In the genomic region with DNA sequence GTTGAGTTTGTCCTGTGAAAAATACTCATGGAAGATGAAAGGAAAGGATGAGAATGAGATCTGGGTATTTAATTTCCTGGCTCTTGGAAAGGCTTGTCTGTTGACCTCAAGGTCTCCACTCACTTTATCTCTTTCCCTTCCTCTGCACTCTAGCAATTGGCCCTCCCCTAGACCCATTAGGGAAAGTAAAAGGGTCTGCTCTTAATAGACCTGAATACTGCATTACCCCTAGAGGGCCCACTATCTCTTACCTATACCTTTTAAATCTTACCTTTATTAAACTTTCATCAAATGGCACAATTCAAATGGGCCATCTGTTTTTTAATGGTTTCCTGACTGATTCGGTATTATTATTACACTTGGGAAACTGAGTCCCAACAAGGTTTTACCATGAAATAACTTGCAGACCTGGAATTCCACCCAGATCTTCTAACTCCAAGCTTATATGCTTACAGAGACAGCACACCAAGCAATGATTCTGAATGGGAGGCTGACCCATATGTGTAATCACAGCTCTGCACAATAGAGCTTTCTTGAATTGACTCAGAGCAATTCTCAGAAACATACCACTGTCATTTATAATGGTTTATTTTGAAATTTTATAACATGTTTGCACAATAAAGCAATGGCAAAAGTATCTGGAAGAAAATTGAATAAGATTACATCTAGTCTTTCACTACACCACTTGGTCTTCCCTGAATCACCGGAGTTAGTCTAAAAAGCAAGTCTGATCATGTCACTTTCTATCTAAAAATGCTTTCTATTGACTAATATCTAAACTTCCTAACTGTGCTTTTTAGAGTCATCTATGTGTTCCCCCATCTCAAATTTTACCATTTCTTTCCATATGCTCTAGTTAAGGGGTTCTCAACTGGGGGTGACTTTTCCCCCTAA, we compare ENCODE assay signal across 23 cellular contexts.
DNase-seq lines count a peak whose midpoint lies in the region; ATAC-seq, FAIRE-seq and TF ChIP-seq lines count a peak whose summit lies in the region.
"Had no signal": no experiment of that assay in that cellular context is flagged by ENCODE, and none has a peak within 500 bp of the region (broad histone marks: within the 10 kb centered on the region; RNA-seq: fewer than 3 reads in every experiment).

No MANE protein-coding gene starts in this region.

- in situ Hi-C loops in GM12878 (cut with MboI) = no loop called here

- H3K4me1 ChIP-seq in GM12878 (ENCODE audit: control insufficient read depth, insufficient read depth, low read length) = no peaks in the 10 kb centered on the region
- H3K4me1 ChIP-seq: BLaER1 had no signal

- peaks cover 5% of the 10 kb centered on the region for H3K27me3 Mint-ChIP-seq in CD4-positive, alpha-beta T cell
- H3K27me3 Mint-ChIP-seq: CD8-positive, alpha-beta memory T cell; T-cell had no signal

- CTCF ChIA-PET in GM12878 (lab: Yijun Ruan, JAX) = no interaction called here
- CTCF ChIA-PET in CD4-positive, alpha-beta T cell (lab: Charles Lee) = no interaction called here

- SMC1A ChIA-PET in GM12878 (lab: Charles Lee; ENCODE audit: uncharacterized antibody, unreplicated experiment) = no interaction called here

- H3K4me3 ChIP-seq in GM12878 = no peak overlapping the region
- H3K4me3 ChIP-seq: BLaER1 had no signal

- no peak overlapping the region for H3K4me2 ChIP-seq in GM12878 (ENCODE audit: control insufficient read depth, insufficient read depth)
- H3K4me2 ChIP-seq: BLaER1 had no signal

- TF ChIP-seq RAD21 in GM12878 (IDR thresholded peaks at IDR 0.05; ENCODE audit: insufficient read depth, low read depth, low read length) = no peak

- ATAC-seq in GM18867 (IDR thresholded peaks at IDR 0.05; ENCODE audit: unreplicated experiment) (peak; percentile 50), HG02852 (IDR thresholded peaks at IDR 0.05; ENCODE audit: unreplicated experiment) (peak; percentile 60), GM12878 (peak; percentile 48; the same call in 2 of the 3 replicates)
- no peak for ATAC-seq in CD4-positive, alpha-beta T cell (ENCODE audit: poor library complexity)
- ATAC-seq: SK-N-SH treated with all-trans-retinoic acid at 6 μM for 48 hours, T-cell had no signal

- RAD21 ChIA-PET in GM12878 (lab: Charles Lee; ENCODE audit: unreplicated experiment) = no interaction called here

- H3K9me3 ChIP-seq in GM12878 (replicated peaks; ENCODE audit: control insufficient read depth, insufficient read depth, low read length) = no peaks in the 10 kb centered on the region
- no peaks in the 10 kb centered on the region for H3K9me3 ChIP-seq in CD4-positive, alpha-beta T cell (ENCODE audit: control insufficient read depth, low read length)
- H3K9me3 ChIP-seq: BLaER1 had no signal

- no peaks in the 10 kb centered on the region for H3K79me2 ChIP-seq in GM12878 (ENCODE audit: control insufficient read depth, insufficient read depth, low read length)

- TF ChIP-seq CTCF in GM12878 (IDR thresholded peaks at IDR 0.05 in 2 of 3, conservative IDR thresholded peaks at IDR 0.05 in 1 of 3; ENCODE audit: control insufficient read depth in 2 of 3, extremely low read depth in 1 of 3, insufficient read depth in 1 of 3, low read depth in 3 of 3, low read length in 3 of 3) = no peak
- TF ChIP-seq CTCF in CD4-positive, alpha-beta T cell (IDR thresholded peaks at IDR 0.05) = no peak

- H3K36me3 Mint-ChIP-seq in CD4-positive, alpha-beta T cell (ENCODE audit: low read depth) = no peaks in the 10 kb centered on the region
- H3K36me3 Mint-ChIP-seq: CD8-positive, alpha-beta memory T cell; T-cell had no signal

- no peak for TF ChIP-seq POLR2A in GM12878 (IDR thresholded peaks at IDR 0.05; ENCODE audit: low read depth, low read length)

- no peak overlapping the region for H3K27ac Mint-ChIP-seq in CD4-positive, alpha-beta T cell
- H3K27ac Mint-ChIP-seq: CD8-positive, alpha-beta memory T cell; T-cell had no signal

- FAIRE-seq in GM12878 (lab: Jason Lieb, UNC) = no peak
- FAIRE-seq: GM12892 had no signal

- H3K27ac ChIP-seq in GM12878 (ENCODE audit: control insufficient read depth, insufficient read depth) = no peak overlapping the region
- H3K27ac ChIP-seq in CD4-positive, alpha-beta T cell (ENCODE audit: low read depth, low read length) = no peak overlapping the region
- H3K27ac ChIP-seq: BLaER1 had no signal

- intact Hi-C loops in GM12878 (cut with micrococcal nuclease; ENCODE audit: unreplicated experiment) = no loop called here
- intact Hi-C loops in CD4-positive, alpha-beta T cell (cut with DNase I, micrococcal nuclease) = no loop called here

- no TSS peak for BruUV-seq in GM12878 (replicated peaks; lab: Mats Ljungman, UMichigan)

- no peaks in the 10 kb centered on the region for H3K9me3 Mint-ChIP-seq in CD4-positive, alpha-beta T cell

- no peaks in the 10 kb centered on the region for H3K27me3 ChIP-seq in GM12878 (replicated peaks in 1 of 2; ENCODE audit: control insufficient read depth in 2 of 2, insufficient read depth in 2 of 2, low read length in 1 of 2)
- H3K27me3 ChIP-seq in CD4-positive, alpha-beta T cell (ENCODE audit: control insufficient read depth, insufficient read depth, low read length) = no peaks in the 10 kb centered on the region
- H3K27me3 ChIP-seq: BLaER1 had no signal

- H3K4me3 Mint-ChIP-seq in CD4-positive, alpha-beta T cell = no peak overlapping the region
- H3K4me3 Mint-ChIP-seq: CD8-positive, alpha-beta memory T cell; T-cell had no signal

- H4K20me1 ChIP-seq in GM12878 (ENCODE audit: control insufficient read depth, insufficient read depth) = no peaks in the 10 kb centered on the region; the same call in 1 of the 2 replicates
- H4K20me1 ChIP-seq: BLaER1 had no signal

- no peaks in the 10 kb centered on the region for H3K4me1 Mint-ChIP-seq in CD4-positive, alpha-beta T cell (ENCODE audit: low read depth)
- H3K4me1 Mint-ChIP-seq: CD8-positive, alpha-beta memory T cell; T-cell had no signal

- no peak overlapping the region for H2AFZ ChIP-seq in GM12878 (ENCODE audit: control insufficient read depth, low read depth, low read length)

- H3K36me3 ChIP-seq in GM12878 (ENCODE audit: control insufficient read depth in 2 of 2, insufficient read depth in 2 of 2, low read length in 1 of 2) = no peaks in the 10 kb centered on the region
- H3K36me3 ChIP-seq: BLaER1 had no signal

- POLR2A ChIA-PET in GM12878 (lab: Charles Lee) = no interaction called here
- POLR2A ChIA-PET in CD4-positive, alpha-beta T cell (lab: Charles Lee) = no interaction called here

- no peak overlapping the region for H3K9ac ChIP-seq in GM12878 (ENCODE audit: control insufficient read depth, insufficient read depth, low read length)
- H3K9ac ChIP-seq: BLaER1 had no signal

- WGBS in GM12878 (ENCODE audit: insufficient coverage, insufficient replicate concordance, low lambda C conversion rate, missing lambda C conversion rate) = 19% methylated on average over 2 of the region's 2 CpGs

- no peak for TF ChIP-seq EP300 in GM12878 (IDR thresholded peaks at IDR 0.05; ENCODE audit: borderline replicate concordance in 1 of 2, control insufficient read depth in 1 of 2, low read depth in 2 of 2, low read length in 2 of 2)

- no peak for DNase-seq in GM12878 (ENCODE audit: low read depth, low spot score)
- DNase-seq in fibroblast of peridontal ligament (ENCODE audit: extremely low read depth) = peak; percentile 7
- DNase-seq in CD4-positive, alpha-beta T cell = no peak
- no peak for DNase-seq in NCI-H2081 (lab: John Stamatoyannopoulos, UW)
- no peak for DNase-seq in A172 (ENCODE audit: low spot score)
- DNase-seq: CD8-positive, alpha-beta memory T cell; DMS53; EL; Kasumi-1; MM.1S; NCI-H1105; NCI-H1694; NCI-H2107; NCI-H510A; NCI-H748 treated with DMSO at 0.1 percent for 48 hours; NK-92 treated with Interleukin-12 subunit alpha and Interleukin-12 subunit beta, amount 100 ng/mL, for 24 hours; SHP77; T-cell had no signal

TF ChIP-seq in GM12878, 131 proteins besides CTCF, POLR2A, EP300 and RAD21:
- no peak for TF ChIP-seq MEF2A (IDR thresholded peaks at IDR 0.05; ENCODE audit: insufficient read depth, low read depth, low read length)
- TF ChIP-seq JUNB (IDR thresholded peaks at IDR 0.05) = peak; percentile 52; the same call in 1 of the 2 replicates
- TF ChIP-seq, protein P1, sequence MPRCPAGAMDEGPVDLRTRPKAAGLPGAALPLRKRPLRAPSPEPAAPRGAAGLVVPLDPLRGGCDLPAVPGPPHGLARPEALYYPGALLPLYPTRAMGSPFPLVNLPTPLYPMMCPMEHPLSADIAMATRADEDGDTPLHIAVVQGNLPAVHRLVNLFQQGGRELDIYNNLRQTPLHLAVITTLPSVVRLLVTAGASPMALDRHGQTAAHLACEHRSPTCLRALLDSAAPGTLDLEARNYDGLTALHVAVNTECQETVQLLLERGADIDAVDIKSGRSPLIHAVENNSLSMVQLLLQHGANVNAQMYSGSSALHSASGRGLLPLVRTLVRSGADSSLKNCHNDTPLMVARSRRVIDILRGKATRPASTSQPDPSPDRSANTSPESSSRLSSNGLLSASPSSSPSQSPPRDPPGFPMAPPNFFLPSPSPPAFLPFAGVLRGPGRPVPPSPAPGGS (IDR thresholded peaks at IDR 0.05; ENCODE audit: borderline replicate concordance, insufficient read depth, low read depth, low read length, poor library complexity, severe bottlenecking) = no peak
- TF ChIP-seq, protein P2, sequence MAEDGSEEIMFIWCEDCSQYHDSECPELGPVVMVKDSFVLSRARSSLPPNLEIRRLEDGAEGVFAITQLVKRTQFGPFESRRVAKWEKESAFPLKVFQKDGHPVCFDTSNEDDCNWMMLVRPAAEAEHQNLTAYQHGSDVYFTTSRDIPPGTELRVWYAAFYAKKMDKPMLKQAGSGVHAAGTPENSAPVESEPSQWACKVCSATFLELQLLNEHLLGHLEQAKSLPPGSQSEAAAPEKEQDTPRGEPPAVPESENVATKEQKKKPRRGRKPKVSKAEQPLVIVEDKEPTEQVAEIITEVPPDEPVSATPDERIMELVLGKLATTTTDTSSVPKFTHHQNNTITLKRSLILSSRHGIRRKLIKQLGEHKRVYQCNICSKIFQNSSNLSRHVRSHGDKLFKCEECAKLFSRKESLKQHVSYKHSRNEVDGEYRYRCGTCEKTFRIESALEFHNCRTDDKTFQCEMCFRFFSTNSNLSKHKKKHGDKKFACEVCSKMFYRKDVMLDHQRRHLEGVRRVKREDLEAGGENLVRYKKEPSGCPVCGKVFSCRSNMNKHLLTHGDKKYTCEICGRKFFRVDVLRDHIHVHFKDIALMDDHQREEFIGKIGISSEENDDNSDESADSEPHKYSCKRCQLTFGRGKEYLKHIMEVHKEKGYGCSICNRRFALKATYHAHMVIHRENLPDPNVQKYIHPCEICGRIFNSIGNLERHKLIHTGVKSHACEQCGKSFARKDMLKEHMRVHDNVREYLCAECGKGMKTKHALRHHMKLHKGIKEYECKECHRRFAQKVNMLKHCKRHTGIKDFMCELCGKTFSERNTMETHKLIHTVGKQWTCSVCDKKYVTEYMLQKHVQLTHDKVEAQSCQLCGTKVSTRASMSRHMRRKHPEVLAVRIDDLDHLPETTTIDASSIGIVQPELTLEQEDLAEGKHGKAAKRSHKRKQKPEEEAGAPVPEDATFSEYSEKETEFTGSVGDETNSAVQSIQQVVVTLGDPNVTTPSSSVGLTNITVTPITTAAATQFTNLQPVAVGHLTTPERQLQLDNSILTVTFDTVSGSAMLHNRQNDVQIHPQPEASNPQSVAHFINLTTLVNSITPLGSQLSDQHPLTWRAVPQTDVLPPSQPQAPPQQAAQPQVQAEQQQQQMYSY (CRISPR knock-in tag; IDR thresholded peaks at IDR 0.05) = no peak
- TF ChIP-seq CREB1 (IDR thresholded peaks at IDR 0.05; ENCODE audit: low read depth) = no peak
